21 cellular contexts compared by ENCODE assay signal in the genomic region with DNA sequence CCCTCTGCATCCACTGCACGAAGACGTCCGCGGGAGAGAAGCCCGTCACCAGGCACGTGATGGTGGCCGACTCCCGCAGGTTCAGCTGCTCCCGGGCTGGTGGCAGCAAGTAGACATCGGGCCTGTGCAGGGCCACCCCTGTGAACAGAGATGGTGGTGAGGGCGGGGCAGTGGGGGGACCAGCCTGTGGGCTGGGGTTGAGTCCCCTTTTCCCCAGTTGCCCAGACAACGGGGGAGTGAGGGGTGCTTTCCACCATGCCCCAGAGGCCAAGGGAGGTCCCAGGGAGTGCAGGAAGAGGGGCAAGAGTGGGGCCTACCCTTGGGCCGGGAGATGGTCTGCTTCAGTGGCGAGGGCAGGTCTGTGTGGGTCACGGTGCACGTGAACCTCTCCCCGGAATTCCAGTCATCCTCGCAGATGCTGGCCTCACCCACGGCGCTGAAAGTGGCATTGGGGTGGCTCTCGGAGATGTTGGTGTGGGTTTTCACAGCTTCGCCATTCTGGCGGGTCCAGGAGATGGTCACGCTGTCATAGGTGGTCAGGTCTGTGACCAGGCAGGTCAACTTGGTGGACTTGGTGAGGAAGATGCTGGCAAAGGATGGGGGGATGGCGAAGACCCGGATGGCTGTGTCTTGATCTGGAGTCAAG.
A peak's percentile ranks its signal among the peaks of the same experiment; 100 is the strongest.
DNase-seq lines count a peak whose midpoint lies in the region; ATAC-seq and TF ChIP-seq lines count a peak whose summit lies in the region.
"Had no signal": no experiment of that assay in that cellular context is flagged by ENCODE, and none has a peak within 500 bp of the region (broad histone marks: within the 10 kb centered on the region; RNA-seq: fewer than 3 reads in every experiment).

No MANE protein-coding gene starts in this region.

- H3K4me1 ChIP-seq in Peyer's patch (no peaks in the 10 kb centered on the region), suprapubic skin (no peaks in the 10 kb centered on the region)
- H3K4me1 ChIP-seq: gastroesophageal sphincter had no signal

- ATAC-seq in GM18868 (IDR thresholded peaks at IDR 0.05; ENCODE audit: unreplicated experiment) (no peak), HG02840 (IDR thresholded peaks at IDR 0.05; ENCODE audit: low FRiP score, unreplicated experiment) (no peak)
- ATAC-seq: activated T-helper 17 cell treated with anti-CD3 and anti-CD28 coated beads, Interleukin-2, amount 50 U/mL, for 72 hours; gastroesophageal sphincter; natural killer cell treated with Interleukin-12 subunit alpha and Interleukin-12 subunit beta and Interleukin-15 and Interleukin-18, amount 100 ng/mL, for 72 hours had no signal

- peaks cover 16% of the 10 kb centered on the region for H3K36me3 Mint-ChIP-seq in activated CD4-positive, alpha-beta T cell treated with anti-CD3 and anti-CD28 coated beads, Interleukin-2, amount 10 ng/mL, durations not matched to agents 7 days and 5 days (ENCODE audit: low read depth)
- peaks cover 8% of the 10 kb centered on the region for H3K36me3 Mint-ChIP-seq in activated CD4-positive, alpha-beta T cell treated with anti-CD3 and anti-CD28 coated beads, Interleukin-2, amount 10 ng/mL, durations not matched to agents 24 days and 14 days (ENCODE audit: low read depth)
- H3K36me3 Mint-ChIP-seq in endothelial cell (ENCODE audit: low read depth, unreplicated experiment), result peaks cover 22% of the 10 kb centered on the region
- H3K36me3 Mint-ChIP-seq: CD14-positive monocyte; natural killer cell treated with Interleukin-12 subunit alpha and Interleukin-12 subunit beta and Interleukin-15 and Interleukin-18, amount 100 ng/mL, for 72 hours had no signal

- TF ChIP-seq CTCF in Peyer's patch (IDR thresholded peaks at IDR 0.05) (no peak), endothelial cell (IDR thresholded peaks at IDR 0.05; ENCODE audit: unreplicated experiment) (no peak), suprapubic skin (IDR thresholded peaks at IDR 0.05) (no peak)

- no peaks in the 10 kb centered on the region for H3K27me3 ChIP-seq in Peyer's patch
- H3K27me3 ChIP-seq in suprapubic skin, result no peaks in the 10 kb centered on the region
- H3K27me3 ChIP-seq: gastroesophageal sphincter had no signal

- WGBS in suprapubic skin, result 97% methylated on average over 21 of the region's 26 CpGs

- H3K36me3 ChIP-seq in Peyer's patch, result no peaks in the 10 kb centered on the region
- H3K36me3 ChIP-seq in suprapubic skin, result no peaks in the 10 kb centered on the region
- H3K36me3 ChIP-seq: gastroesophageal sphincter had no signal

- H3K9me3 Mint-ChIP-seq in activated CD4-positive, alpha-beta T cell treated with anti-CD3 and anti-CD28 coated beads, Interleukin-2, amount 10 ng/mL, durations not matched to agents 7 days and 5 days, result no peaks in the 10 kb centered on the region
- H3K9me3 Mint-ChIP-seq in activated CD4-positive, alpha-beta T cell treated with anti-CD3 and anti-CD28 coated beads, Interleukin-2, amount 10 ng/mL, durations not matched to agents 24 days and 14 days, result no peaks in the 10 kb centered on the region
- H3K9me3 Mint-ChIP-seq in endothelial cell (ENCODE audit: unreplicated experiment), result peaks cover 29% of the 10 kb centered on the region
- H3K9me3 Mint-ChIP-seq: activated T-helper 17 cell treated with anti-CD3 and anti-CD28 coated beads, Interleukin-2, amount 50 U/mL, for 72 hours; natural killer cell treated with Interleukin-12 subunit alpha and Interleukin-12 subunit beta and Interleukin-15 and Interleukin-18, amount 100 ng/mL, for 72 hours had no signal

- CTCF ChIA-PET in activated CD4-positive, alpha-beta T cell treated with anti-CD3 and anti-CD28 coated beads, Interleukin-2, amount 10 ng/mL, durations not matched to agents 7 days and 5 days (lab: Charles Lee), result no interaction called here

- H3K9me3 ChIP-seq in Peyer's patch, result no peaks in the 10 kb centered on the region
- H3K9me3 ChIP-seq in suprapubic skin, result no peaks in the 10 kb centered on the region

- peak overlapping the region; percentile 80 for H3K27ac Mint-ChIP-seq in activated CD4-positive, alpha-beta T cell treated with anti-CD3 and anti-CD28 coated beads, Interleukin-2, amount 10 ng/mL, durations not matched to agents 7 days and 5 days
- H3K27ac Mint-ChIP-seq in activated CD4-positive, alpha-beta T cell treated with anti-CD3 and anti-CD28 coated beads, Interleukin-2, amount 10 ng/mL, durations not matched to agents 24 days and 14 days, result no peak overlapping the region
- peak overlapping the region; percentile 74 for H3K27ac Mint-ChIP-seq in endothelial cell (ENCODE audit: unreplicated experiment)
- H3K27ac Mint-ChIP-seq: activated T-helper 17 cell treated with anti-CD3 and anti-CD28 coated beads, Interleukin-2, amount 50 U/mL, for 72 hours; HFFc6; natural killer cell treated with Interleukin-12 subunit alpha and Interleukin-12 subunit beta and Interleukin-15 and Interleukin-18, amount 100 ng/mL, for 72 hours had no signal

- intact Hi-C loops in activated CD4-positive, alpha-beta T cell treated with anti-CD3 and anti-CD28 coated beads, Interleukin-2, amount 10 ng/mL, durations not matched to agents 24 days and 14 days (cut with micrococcal nuclease), result no loop called here

- POLR2A ChIA-PET in activated CD4-positive, alpha-beta T cell treated with anti-CD3 and anti-CD28 coated beads, Interleukin-2, amount 10 ng/mL, durations not matched to agents 7 days and 5 days (lab: Charles Lee), result no interaction called here

- TF ChIP-seq EP300 in suprapubic skin (IDR thresholded peaks at IDR 0.05), result no peak

- H3K4me1 Mint-ChIP-seq in activated CD4-positive, alpha-beta T cell treated with anti-CD3 and anti-CD28 coated beads, Interleukin-2, amount 10 ng/mL, durations not matched to agents 7 days and 5 days, result peaks cover 45% of the 10 kb centered on the region
- H3K4me1 Mint-ChIP-seq in activated CD4-positive, alpha-beta T cell treated with anti-CD3 and anti-CD28 coated beads, Interleukin-2, amount 10 ng/mL, durations not matched to agents 24 days and 14 days, result peaks cover 13% of the 10 kb centered on the region
- H3K4me1 Mint-ChIP-seq in endothelial cell (ENCODE audit: unreplicated experiment), result no peaks in the 10 kb centered on the region
- H3K4me1 Mint-ChIP-seq: activated T-helper 17 cell treated with anti-CD3 and anti-CD28 coated beads, Interleukin-2, amount 50 U/mL, for 72 hours; CD14-positive monocyte had no signal

- H3K4me3 Mint-ChIP-seq in activated CD4-positive, alpha-beta T cell treated with anti-CD3 and anti-CD28 coated beads, Interleukin-2, amount 10 ng/mL, durations not matched to agents 7 days and 5 days, result no peak overlapping the region
- no peak overlapping the region for H3K4me3 Mint-ChIP-seq in activated CD4-positive, alpha-beta T cell treated with anti-CD3 and anti-CD28 coated beads, Interleukin-2, amount 10 ng/mL, durations not matched to agents 24 days and 14 days
- peak overlapping the region; percentile 51 for H3K4me3 Mint-ChIP-seq in endothelial cell (ENCODE audit: unreplicated experiment)
- H3K4me3 Mint-ChIP-seq: activated T-helper 17 cell treated with anti-CD3 and anti-CD28 coated beads, Interleukin-2, amount 50 U/mL, for 72 hours; CD14-positive monocyte; HFFc6; natural killer cell treated with Interleukin-12 subunit alpha and Interleukin-12 subunit beta and Interleukin-15 and Interleukin-18, amount 100 ng/mL, for 72 hours had no signal

- no peak for TF ChIP-seq POLR2A in Peyer's patch (IDR thresholded peaks at IDR 0.05)
- TF ChIP-seq POLR2A in suprapubic skin (IDR thresholded peaks at IDR 0.05), result no peak

- peak; percentile 5 for DNase-seq in activated CD4-positive, alpha-beta T cell treated with anti-CD3 and anti-CD28 coated beads, Interleukin-2, amount 10 ng/mL, durations not matched to agents 7 days and 5 days
- no peak for DNase-seq in activated CD4-positive, alpha-beta T cell treated with anti-CD3 and anti-CD28 coated beads, Interleukin-2, amount 10 ng/mL, durations not matched to agents 24 days and 14 days
- DNase-seq in Peyer's patch (peak in 2 of 3 donors; percentile 15 to 43), endothelial cell (ENCODE audit: low spot score) (no peak), suprapubic skin (ENCODE audit: low spot score in 2 of 2) (peak; percentile 50 to 71), NCI-H774 (lab: John Stamatoyannopoulos, UW) (no peak)
- DNase-seq: activated CD4-positive, alpha-beta T cell treated with anti-CD3 and anti-CD28 coated beads for 4 hours; amygdala; HFFc6; IMR-90; NCI-H2107; SHP77 treated with DMSO at 0.1 percent for 48 hours had no signal

- H3K27me3 Mint-ChIP-seq in activated CD4-positive, alpha-beta T cell treated with anti-CD3 and anti-CD28 coated beads, Interleukin-2, amount 10 ng/mL, durations not matched to agents 7 days and 5 days, result no peaks in the 10 kb centered on the region
- no peaks in the 10 kb centered on the region for H3K27me3 Mint-ChIP-seq in activated CD4-positive, alpha-beta T cell treated with anti-CD3 and anti-CD28 coated beads, Interleukin-2, amount 10 ng/mL, durations not matched to agents 24 days and 14 days
- H3K27me3 Mint-ChIP-seq in endothelial cell (ENCODE audit: unreplicated experiment), result peaks cover 24% of the 10 kb centered on the region

- no peak overlapping the region for H3K4me3 ChIP-seq in Peyer's patch
- no peak overlapping the region for H3K4me3 ChIP-seq in suprapubic skin
- H3K4me3 ChIP-seq: gastroesophageal sphincter, lung had no signal

- H3K27ac ChIP-seq in Peyer's patch (peak overlapping the region in 1 of 4 donors; percentile 88), suprapubic skin (no peak overlapping the region)
- H3K27ac ChIP-seq: 22Rv1, epithelial cell of prostate, gastroesophageal sphincter had no signal

Comparison
In these comparisons a context has a peak if more than half of its experiments do, and no peak if none do; other contexts are left out.
1. DNase-seq: peak in activated CD4-positive, alpha-beta T cell treated with anti-CD3 and anti-CD28 coated beads, Interleukin-2, amount 10 ng/mL, durations not matched to agents 7 days and 5 days (single experiment), Peyer's patch (2 of 3) and suprapubic skin (2 of 2); none in activated CD4-positive, alpha-beta T cell treated with anti-CD3 and anti-CD28 coated beads, Interleukin-2, amount 10 ng/mL, durations not matched to agents 24 days and 14 days (single experiment), endothelial cell (single experiment) and NCI-H774 (single experiment).